12 cellular contexts compared by ENCODE assay signal in genomic region chr9:127959841-127960409, GRCh38. TPM values are rescaled to one million over a fixed set of nuclear protein-coding genes. Genes with fewer than 3 reads are reported as not detected.
A peak's percentile ranks its signal among the peaks of the same experiment; 100 is the strongest.
DNase-seq lines count a peak whose midpoint lies in the region; ATAC-seq and TF ChIP-seq lines count a peak whose summit lies in the region.
"Had no signal": no experiment of that assay in that cellular context is flagged by ENCODE, and none has a peak within 500 bp of the region (broad histone marks: within the 10 kb centered on the region; RNA-seq: fewer than 3 reads in every experiment).

No MANE protein-coding gene starts in this region.

- H3K4me3 ChIP-seq in Caco-2 (ENCODE audit: low read depth, low read length), result no peak overlapping the region
- no peak overlapping the region for H3K4me3 ChIP-seq in gastrocnemius medialis

- no peaks in the 10 kb centered on the region for H3K27me3 Mint-ChIP-seq in Caco-2 (ENCODE audit: insufficient read depth, unreplicated experiment)
- no peaks in the 10 kb centered on the region for H3K27me3 Mint-ChIP-seq in T-cell

- H3K36me3 ChIP-seq in Caco-2 (ENCODE audit: control insufficient read depth, insufficient read depth, low read length) (no peaks in the 10 kb centered on the region), gastrocnemius medialis (no peaks in the 10 kb centered on the region)

- no peak for TF ChIP-seq POLR2A in gastrocnemius medialis (IDR thresholded peaks at IDR 0.05)

- peaks cover 30% of the 10 kb centered on the region for H3K36me3 Mint-ChIP-seq in Caco-2 (ENCODE audit: insufficient read depth, unreplicated experiment)
- H3K36me3 Mint-ChIP-seq in T-cell, result peaks cover 39% of the 10 kb centered on the region

- H3K9me3 Mint-ChIP-seq in Caco-2 (ENCODE audit: unreplicated experiment), result no peaks in the 10 kb centered on the region
- no peaks in the 10 kb centered on the region for H3K9me3 Mint-ChIP-seq in T-cell

- TF ChIP-seq CTCF in Caco-2 (IDR thresholded peaks at IDR 0.05; ENCODE audit: insufficient read depth in 1 of 2, low read depth in 1 of 2, low read length in 1 of 2, severe bottlenecking in 1 of 2, unreplicated experiment in 1 of 2) (no peak), gastrocnemius medialis (IDR thresholded peaks at IDR 0.05 in 4 of 5, conservative IDR thresholded peaks at IDR 0.05 in 1 of 5) (no peak)

- H3K4me1 ChIP-seq in Caco-2 (peaks cover 18% of the 10 kb centered on the region), gastrocnemius medialis (peaks cover 15 to 27% of the 10 kb centered on the region in 2 donors)

- ATAC-seq in T-cell (replicated peaks in 1 of 4) (no peak), gastrocnemius medialis (no peak), GM21786 (IDR thresholded peaks at IDR 0.05; ENCODE audit: unreplicated experiment) (no peak)

- intact Hi-C loops in Caco-2 (cut with micrococcal nuclease; ENCODE audit: unreplicated experiment), result loop anchor here (5.0 kb wide), 1 partner anchor 157 kb away; no protein-coding TSS in a partner anchor
- intact Hi-C loops in gastrocnemius medialis (cut with DNase I; ENCODE audit: low total_unique reads), result loop anchor here (5.0 kb wide), 1 partner anchor 142 kb away; no protein-coding TSS in a partner anchor

- H3K9me3 ChIP-seq in Caco-2 (peaks cover 6% of the 10 kb centered on the region), gastrocnemius medialis (no peaks in the 10 kb centered on the region)

- DNase-seq in Caco-2, result no peak
- DNase-seq in T-cell, result no peak
- no peak for DNase-seq in epithelial cell of prostate (ENCODE audit: low read depth, low spot score)
- DNase-seq in gastrocnemius medialis, result no peak
- no peak for DNase-seq in NCI-H748 treated with DMSO at 0.1 percent for 48 hours (lab: John Stamatoyannopoulos, UW)
- no peak for DNase-seq in iPS-NIHi11 (ENCODE audit: low spot score)
- no peak for DNase-seq in dermis blood vessel endothelial cell
- DNase-seq: DND-41; mesendoderm; NCI-H2227 treated with DMSO at 0.1 percent for 48 hours; stimulated activated CD4-positive, alpha-beta T cell treated with anti-CD3 and anti-CD28 coated beads, Interleukin-2, amount 100 ng/mL, for 24 hours had no signal

- in situ Hi-C loops in gastrocnemius medialis (cut with MboI; ENCODE audit: low sequenced_read_pairs in 4 of 4), result loop anchor here (10.0 to 25.0 kb wide), 4 partner anchors 75 to 155 kb away; no protein-coding TSS in a partner anchor

- H3K4me1 Mint-ChIP-seq in Caco-2 (ENCODE audit: low read depth, unreplicated experiment) (peaks cover 17% of the 10 kb centered on the region), T-cell (peaks cover 93 to 97% (median 95%) of the 10 kb centered on the region in 3 donors)

- H3K27ac Mint-ChIP-seq in Caco-2 (ENCODE audit: unreplicated experiment) (peak overlapping the region; percentile 1), T-cell (peak overlapping the region; percentile 83 to 88)

- POLR2A ChIA-PET in Caco-2 (lab: Charles Lee), result no interaction called here
- POLR2A ChIA-PET in T-cell (lab: Charles Lee), result interaction anchor here in 1 of 2 donors (0.6 kb wide), 1 partner anchor 123 kb away, joined by 4 read pairs; no protein-coding TSS in a partner anchor

- CTCF ChIA-PET in Caco-2 (lab: Charles Lee), result interaction anchor here (0.6 to 1.0 kb wide), 2 partner anchors 17 to 18 kb away, joined by 3 to 4 read pairs; no protein-coding TSS in a partner anchor
- CTCF ChIA-PET in T-cell (lab: Charles Lee), result interaction anchor here (0.5 to 1.1 kb wide), 4 partner anchors 8 to 113 kb away, joined by 3 to 4 read pairs (median 3); no protein-coding TSS in a partner anchor

- H3K27me3 ChIP-seq in Caco-2 (replicated peaks; ENCODE audit: control insufficient read depth, insufficient read depth, low read length), result no peaks in the 10 kb centered on the region
- H3K27me3 ChIP-seq in gastrocnemius medialis, result no peaks in the 10 kb centered on the region

- H3K4me3 Mint-ChIP-seq in Caco-2 (ENCODE audit: unreplicated experiment) (no peak overlapping the region), T-cell (peak overlapping the region; percentile 37 to 91 (median 50))

- peak overlapping the region; percentile 53 for H3K27ac ChIP-seq in epithelial cell of prostate
- H3K27ac ChIP-seq in gastrocnemius medialis, result peak overlapping the region; percentile 3 to 32 (median 18)

- no TSS peak for BruUV-seq in Caco-2 (replicated peaks; lab: Mats Ljungman, UMichigan)

RNA-seq across cellular contexts. Expression of gene EEIG1, which starts 20.9 kb away (rescaled TPM):
- total RNA-seq in Caco-2 (2022) (44.1 and 47.1 TPM in 2 replicates), T-cell (100 to 1,000 TPM; 351 to 746 (median 698) TPM), gastrocnemius medialis (1 to 10 TPM; 1.8 to 4.5 (median 2.8) TPM), dermis blood vessel endothelial cell (8.3 and 34.4 TPM in 2 replicates)

RNA-seq across cellular contexts. Expression of gene DPM2, which starts 22.3 kb away (rescaled TPM):
- total RNA-seq in Caco-2 (2022) (38.7 and 39.4 TPM in 2 replicates), T-cell (10 to 100 TPM; 32.3 to 66.5 (median 60.5) TPM), gastrocnemius medialis (10 to 100 TPM in 1 of 4 donors, 1 to 10 TPM in 3; 4.7 to 10.4 (median 5.9) TPM), dermis blood vessel endothelial cell (8.5 and 9.9 TPM in 2 replicates)

RNA-seq across cellular contexts. Expression of gene PIP5KL1, which starts 29.3 kb away (rescaled TPM):
- total RNA-seq in Caco-2 (2022) (2.3 and 3.8 TPM in 2 replicates), T-cell (1 to 10 TPM in 4 of 5 donors, under 1 TPM in 1; 0.99 to 5.6 (median 2.6) TPM), gastrocnemius medialis (1 to 10 TPM in 1 of 4 donors, not detected in 3; 4.2 TPM), dermis blood vessel endothelial cell (0.51 and 0.70 TPM in 2 replicates)

RNA-seq across cellular contexts. Expression of gene ST6GALNAC4, which starts 43.1 kb away (rescaled TPM):
- total RNA-seq in Caco-2 (2022) (12.1 and 13.2 TPM in 2 replicates), T-cell (10 to 100 TPM; 24.9 to 40.7 (median 35.1) TPM), gastrocnemius medialis (10 to 100 TPM; 11.2 to 48.4 (median 23.6) TPM), dermis blood vessel endothelial cell (50.0 and 98.0 TPM in 2 replicates)
